In genomic region chr15:81897011-81897677, GRCh38 we compare ENCODE assay signal across 15 cellular contexts.
A peak's percentile ranks its signal among the peaks of the same experiment; 100 is the strongest.
DNase-seq lines count a peak whose midpoint lies in the region; ATAC-seq and TF ChIP-seq lines count a peak whose summit lies in the region.
"Had no signal": no experiment of that assay in that cellular context is flagged by ENCODE, and none has a peak within 500 bp of the region (broad histone marks: within the 10 kb centered on the region; RNA-seq: fewer than 3 reads in every experiment).

No MANE protein-coding gene starts in this region.

- peak overlapping the region; percentile 37; the same call in 1 of the 2 replicates for H3K4me3 Mint-ChIP-seq in HFFc6

- H3K36me3 Mint-ChIP-seq in HFFc6 (ENCODE audit: low read depth), result no peaks in the 10 kb centered on the region
- H3K36me3 Mint-ChIP-seq in activated naive CD4-positive, alpha-beta T cell treated with anti-CD3 and anti-CD28 coated beads, Interleukin-2, amount 50 U/mL, for 72 hours, result no peaks in the 10 kb centered on the region

- H3K4me3 ChIP-seq in AG04449 (ENCODE audit: low read depth, low read length), result no peak overlapping the region
- H3K4me3 ChIP-seq in astrocyte of the cerebellum (ENCODE audit: low read depth, low read length), result no peak overlapping the region
- no peak overlapping the region for H3K4me3 ChIP-seq in heart left ventricle

- POLR2A ChIA-PET in AG04449 (lab: Yijun Ruan, JAX), result interaction anchor here (0.5 kb wide), 1 partner anchor 202 kb away, joined by 3 read pairs; no protein-coding TSS in a partner anchor

- intact Hi-C loops in heart left ventricle (cut with DNase I), result no loop called here

- H3K9me3 ChIP-seq in heart left ventricle, result no peaks in the 10 kb centered on the region

- H3K4me1 Mint-ChIP-seq in HFFc6 (ENCODE audit: low read depth), result peaks cover 42% of the 10 kb centered on the region

- no peak for TF ChIP-seq POLR2A in heart left ventricle (IDR thresholded peaks at IDR 0.05)

- H3K9me3 Mint-ChIP-seq in HFFc6, result no peaks in the 10 kb centered on the region
- no peaks in the 10 kb centered on the region for H3K9me3 Mint-ChIP-seq in activated naive CD4-positive, alpha-beta T cell treated with anti-CD3 and anti-CD28 coated beads, Interleukin-2, amount 50 U/mL, for 72 hours

- in situ Hi-C loops in astrocyte of the cerebellum (cut with HindIII; ENCODE audit: low sequenced_read_pairs), result no loop called here

- no peak for TF ChIP-seq CTCF in AG04449 (IDR thresholded peaks at IDR 0.05; ENCODE audit: insufficient read depth, low read length, missing control alignments)
- TF ChIP-seq CTCF in HFFc6 (IDR thresholded peaks at IDR 0.05), result no peak
- no peak for TF ChIP-seq CTCF in astrocyte of the cerebellum (IDR thresholded peaks at IDR 0.05; ENCODE audit: low read depth, low read length, missing control alignments)
- no peak for TF ChIP-seq CTCF in heart left ventricle (IDR thresholded peaks at IDR 0.05)

- peaks cover 0 to 3% (median 0%) of the 10 kb centered on the region in 9 donors for H3K27me3 ChIP-seq in heart left ventricle

- CTCF ChIA-PET in AG04449 (lab: Yijun Ruan, JAX), result interaction anchor here (0.6 to 1.2 kb wide), 3 partner anchors 13 to 416 kb away, joined by 3 read pairs; no protein-coding TSS in a partner anchor

- H3K27ac ChIP-seq in heart left ventricle, result peak overlapping the region in 1 of 12 donors; percentile 19
- H3K27ac ChIP-seq: parathyroid adenoma, VCaP had no signal

- H3K4me1 ChIP-seq in heart left ventricle, result no peaks in the 10 kb centered on the region
- H3K4me1 ChIP-seq: parathyroid adenoma had no signal

- ATAC-seq in GM18870 (IDR thresholded peaks at IDR 0.05; ENCODE audit: unreplicated experiment), result no peak
- ATAC-seq in heart left ventricle, result no peak
- no peak for ATAC-seq in activated naive CD4-positive, alpha-beta T cell treated with anti-CD3 and anti-CD28 coated beads, Interleukin-2, amount 50 U/mL, for 72 hours
- ATAC-seq: Right ventricle myocardium inferior had no signal

- 75 to 82% (median 80%) methylated on average over 6 of the region's 6 CpGs for WGBS in heart left ventricle, 4 donors

- H3K27me3 Mint-ChIP-seq in HFFc6 (ENCODE audit: insufficient read depth), result no peaks in the 10 kb centered on the region; the same call in 1 of the 2 replicates

- DNase-seq in AG04449 (ENCODE audit: low read depth, low spot score) (peak; percentile 49), HFFc6 (peak; percentile 58), astrocyte of the cerebellum (ENCODE audit: low read depth) (peak; percentile 49), hepatic stellate cell (ENCODE audit: low spot score) (peak; percentile 68), cortex of kidney (lab: John Stamatoyannopoulos, UW) (no peak), heart left ventricle (no peak)
- no peak for DNase-seq in activated naive CD4-positive, alpha-beta T cell treated with anti-CD3 and anti-CD28 coated beads, Interleukin-2, amount 50 U/mL, for 72 hours (ENCODE audit: low spot score in 2 of 2)
- DNase-seq: amygdala; MV-4-11; NCI-H524 treated with DMSO at 0.1 percent for 48 hours; stimulated activated CD8-positive, alpha-beta memory T cell treated with anti-CD3 and anti-CD28 coated beads, Interleukin-4, amount 100 ng/mL, for 48 hours had no signal

- no peaks in the 10 kb centered on the region for H3K36me3 ChIP-seq in heart left ventricle

- peak overlapping the region; percentile 17; the same call in 1 of the 2 replicates for H3K27ac Mint-ChIP-seq in HFFc6
- no peak overlapping the region for H3K27ac Mint-ChIP-seq in activated naive CD4-positive, alpha-beta T cell treated with anti-CD3 and anti-CD28 coated beads, Interleukin-2, amount 50 U/mL, for 72 hours

Comparison
In these comparisons a context has a peak if more than half of its experiments do, and no peak if none do; other contexts are left out.
1. DNase-seq: peak in AG04449 (single experiment), HFFc6 (single experiment), astrocyte of the cerebellum (single experiment) and hepatic stellate cell (single experiment); none in cortex of kidney (single experiment), heart left ventricle (0 of 5) and activated naive CD4-positive, alpha-beta T cell treated with anti-CD3 and anti-CD28 coated beads, Interleukin-2, amount 50 U/mL, for 72 hours (0 of 2).